ENCODE assay signal across 1 cellular context in the genomic region with DNA sequence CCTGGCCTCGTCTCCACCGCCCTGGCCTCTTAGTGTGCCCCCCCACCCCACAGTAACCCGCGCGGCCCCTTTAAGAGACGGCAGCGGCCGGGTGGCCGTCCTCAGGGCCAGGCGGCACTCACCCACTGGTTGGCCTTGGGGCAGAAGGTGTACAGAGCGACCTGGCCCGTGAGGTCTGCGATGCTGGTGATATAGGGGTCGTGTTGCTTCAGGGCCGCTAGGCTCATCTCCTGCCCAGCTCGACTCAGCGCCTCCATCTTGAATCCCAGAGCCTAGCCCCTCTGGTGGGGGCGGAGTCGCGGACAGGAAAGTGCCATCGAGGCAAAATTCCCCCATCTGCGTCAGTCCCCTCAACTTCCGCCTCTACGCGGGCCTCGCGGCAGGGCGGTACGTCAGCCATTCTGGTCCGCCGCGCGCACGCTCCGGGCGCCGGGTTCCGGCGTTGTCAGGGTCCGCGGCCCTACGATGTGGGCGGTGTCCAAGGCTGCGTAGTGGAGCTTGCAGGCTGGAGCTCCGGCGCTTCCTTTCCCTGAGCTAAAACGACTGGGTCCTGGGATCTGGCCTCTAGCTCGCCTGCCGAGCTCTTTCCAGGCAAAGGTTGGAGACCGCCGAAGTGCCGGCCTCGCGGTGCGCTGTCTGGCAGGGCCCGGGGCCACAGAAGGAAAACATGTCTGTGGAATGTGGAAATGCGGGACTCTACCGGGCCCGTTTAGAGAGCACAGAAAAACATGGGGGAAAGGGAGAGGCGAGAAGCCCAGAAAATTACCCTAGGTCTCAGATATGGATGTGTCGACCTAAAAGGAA.
TF ChIP-seq lines count a peak whose summit lies in the region.

A gene (minus strand): TSS at position 283 of the 804 bp plus-strand sequence. CDS start 26 bp downstream, at position 257.

TF ChIP-seq in HepG2, 621 proteins besides CTCF, POLR2A, EP300 and RAD21 (continued from another document and continues in another):
- TF ChIP-seq SMAD3 (CRISPR knock-in tag; IDR thresholded peaks at IDR 0.05) = peak; percentile 95
- TF ChIP-seq ZNF614 (CRISPR knock-in tag; IDR thresholded peaks at IDR 0.05; ENCODE audit: borderline replicate concordance) = peak; percentile 98
- no peak for TF ChIP-seq RORA (CRISPR knock-in tag; IDR thresholded peaks at IDR 0.05)
- TF ChIP-seq, protein P1, sequence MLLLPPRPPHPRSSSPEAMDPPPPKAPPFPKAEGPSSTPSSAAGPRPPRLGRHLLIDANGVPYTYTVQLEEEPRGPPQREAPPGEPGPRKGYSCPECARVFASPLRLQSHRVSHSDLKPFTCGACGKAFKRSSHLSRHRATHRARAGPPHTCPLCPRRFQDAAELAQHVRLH (CRISPR knock-in tag; IDR thresholded peaks at IDR 0.05; ENCODE audit: borderline replicate concordance, low read depth) = peak; percentile 98
- TF ChIP-seq ZNF790 (CRISPR knock-in tag; IDR thresholded peaks at IDR 0.05; ENCODE audit: borderline replicate concordance) = peak; percentile 98
- TF ChIP-seq ZNF451 (CRISPR knock-in tag; IDR thresholded peaks at IDR 0.05) = peak; percentile 99
- TF ChIP-seq ZNF10 (CRISPR knock-in tag; IDR thresholded peaks at IDR 0.05; ENCODE audit: borderline replicate concordance, low read depth) = no peak
- peak; percentile 84 for TF ChIP-seq ZNF619 (CRISPR knock-in tag; IDR thresholded peaks at IDR 0.05)
- TF ChIP-seq, protein P2, sequence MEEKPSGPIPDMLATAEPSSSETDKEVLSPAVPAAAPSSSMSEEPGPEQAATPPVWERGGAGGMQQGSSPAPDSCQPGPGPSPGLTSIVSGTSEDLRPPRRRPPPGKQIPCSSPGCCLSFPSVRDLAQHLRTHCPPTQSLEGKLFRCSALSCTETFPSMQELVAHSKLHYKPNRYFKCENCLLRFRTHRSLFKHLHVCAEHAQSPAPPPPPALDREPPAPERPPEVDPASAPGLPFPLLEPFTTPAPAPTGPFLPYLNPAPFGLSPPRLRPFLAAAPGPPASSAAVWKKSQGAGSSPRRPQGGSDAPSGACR (CRISPR knock-in tag; IDR thresholded peaks at IDR 0.05) = peak; percentile 98
- TF ChIP-seq PTBP1 (IDR thresholded peaks at IDR 0.05; ENCODE audit: low read depth, low read length, poor library complexity, severe bottlenecking) = peak; percentile 98
- TF ChIP-seq, protein P3, sequence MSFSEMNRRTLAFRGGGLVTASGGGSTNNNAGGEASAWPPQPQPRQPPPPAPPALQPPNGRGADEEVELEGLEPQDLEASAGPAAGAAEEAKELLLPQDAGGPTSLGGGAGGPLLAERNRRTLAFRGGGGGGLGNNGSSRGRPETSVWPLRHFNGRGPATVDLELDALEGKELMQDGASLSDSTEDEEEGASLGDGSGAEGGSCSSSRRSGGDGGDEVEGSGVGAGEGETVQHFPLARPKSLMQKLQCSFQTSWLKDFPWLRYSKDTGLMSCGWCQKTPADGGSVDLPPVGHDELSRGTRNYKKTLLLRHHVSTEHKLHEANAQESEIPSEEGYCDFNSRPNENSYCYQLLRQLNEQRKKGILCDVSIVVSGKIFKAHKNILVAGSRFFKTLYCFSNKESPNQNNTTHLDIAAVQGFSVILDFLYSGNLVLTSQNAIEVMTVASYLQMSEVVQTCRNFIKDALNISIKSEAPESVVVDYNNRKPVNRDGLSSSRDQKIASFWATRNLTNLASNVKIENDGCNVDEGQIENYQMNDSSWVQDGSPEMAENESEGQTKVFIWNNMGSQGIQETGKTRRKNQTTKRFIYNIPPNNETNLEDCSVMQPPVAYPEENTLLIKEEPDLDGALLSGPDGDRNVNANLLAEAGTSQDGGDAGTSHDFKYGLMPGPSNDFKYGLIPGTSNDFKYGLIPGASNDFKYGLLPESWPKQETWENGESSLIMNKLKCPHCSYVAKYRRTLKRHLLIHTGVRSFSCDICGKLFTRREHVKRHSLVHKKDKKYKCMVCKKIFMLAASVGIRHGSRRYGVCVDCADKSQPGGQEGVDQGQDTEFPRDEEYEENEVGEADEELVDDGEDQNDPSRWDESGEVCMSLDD (CRISPR knock-in tag; IDR thresholded peaks at IDR 0.05; ENCODE audit: borderline replicate concordance) = peak; percentile 52; the same call in 1 of the 2 replicates
- TF ChIP-seq ZNF761 (CRISPR knock-in tag; conservative IDR thresholded peaks at IDR 0.05) = peak; percentile 97
- TF ChIP-seq RNF2 (conservative IDR thresholded peaks at IDR 0.05; ENCODE audit: low read depth) = peak; percentile 91
- TF ChIP-seq JUN (CRISPR knock-in tag; IDR thresholded peaks at IDR 0.05) = peak; percentile 86
- no peak for TF ChIP-seq SNRNP70 (IDR thresholded peaks at IDR 0.05; ENCODE audit: low read depth, low read length)
- TF ChIP-seq POLR2AphosphoS2 (IDR thresholded peaks at IDR 0.05; ENCODE audit: low read depth, low read length) = peak; percentile 88; the same call in 1 of the 2 replicates
- TF ChIP-seq FOXK1 (CRISPR knock-in tag; IDR thresholded peaks at IDR 0.05; ENCODE audit: borderline replicate concordance, low read depth) = peak; percentile 99
- TF ChIP-seq PHF21A (CRISPR knock-in tag; IDR thresholded peaks at IDR 0.05) = peak; percentile 96
- peak; percentile 82 for TF ChIP-seq ZNF24 (IDR thresholded peaks at IDR 0.05)
- TF ChIP-seq HMGA1 (CRISPR knock-in tag; conservative IDR thresholded peaks at IDR 0.05) = no peak
- peak; percentile 93 for TF ChIP-seq SIN3B (IDR thresholded peaks at IDR 0.05; ENCODE audit: low read length)
- 0 out of 2 replicates have a peak, but pooled peaks have one; percentile 6 for TF ChIP-seq NFE2L2 (IDR thresholded peaks at IDR 0.05; ENCODE audit: low read length)
- TF ChIP-seq, protein P4, sequence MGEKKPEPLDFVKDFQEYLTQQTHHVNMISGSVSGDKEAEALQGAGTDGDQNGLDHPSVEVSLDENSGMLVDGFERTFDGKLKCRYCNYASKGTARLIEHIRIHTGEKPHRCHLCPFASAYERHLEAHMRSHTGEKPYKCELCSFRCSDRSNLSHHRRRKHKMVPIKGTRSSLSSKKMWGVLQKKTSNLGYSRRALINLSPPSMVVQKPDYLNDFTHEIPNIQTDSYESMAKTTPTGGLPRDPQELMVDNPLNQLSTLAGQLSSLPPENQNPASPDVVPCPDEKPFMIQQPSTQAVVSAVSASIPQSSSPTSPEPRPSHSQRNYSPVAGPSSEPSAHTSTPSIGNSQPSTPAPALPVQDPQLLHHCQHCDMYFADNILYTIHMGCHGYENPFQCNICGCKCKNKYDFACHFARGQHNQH (CRISPR knock-in tag; IDR thresholded peaks at IDR 0.05) = peak; percentile 96
- peak; percentile 65; the same call in 1 of the 2 replicates for TF ChIP-seq ZKSCAN1 (IDR thresholded peaks at IDR 0.05; ENCODE audit: low read length)
- TF ChIP-seq ZNF232 (CRISPR knock-in tag; IDR thresholded peaks at IDR 0.05; ENCODE audit: borderline replicate concordance) = peak; percentile 97
- TF ChIP-seq TAF15 (IDR thresholded peaks at IDR 0.05; ENCODE audit: low read depth, low read length, poor library complexity, severe bottlenecking) = peak; percentile 80
- TF ChIP-seq ZNF720 (CRISPR knock-in tag; IDR thresholded peaks at IDR 0.05) = 0 out of 2 replicates have a peak, but pooled peaks have one; percentile 76
- TF ChIP-seq ASH2L (IDR thresholded peaks at IDR 0.05; ENCODE audit: insufficient read length, low read depth, low read length) = peak; percentile 99
- TF ChIP-seq GABPB1 (CRISPR knock-in tag; IDR thresholded peaks at IDR 0.05) = peak; percentile 100
- TF ChIP-seq WIZ (CRISPR knock-in tag; IDR thresholded peaks at IDR 0.05) = no peak; the same call in 1 of the 2 replicates
- TF ChIP-seq, protein P5, sequence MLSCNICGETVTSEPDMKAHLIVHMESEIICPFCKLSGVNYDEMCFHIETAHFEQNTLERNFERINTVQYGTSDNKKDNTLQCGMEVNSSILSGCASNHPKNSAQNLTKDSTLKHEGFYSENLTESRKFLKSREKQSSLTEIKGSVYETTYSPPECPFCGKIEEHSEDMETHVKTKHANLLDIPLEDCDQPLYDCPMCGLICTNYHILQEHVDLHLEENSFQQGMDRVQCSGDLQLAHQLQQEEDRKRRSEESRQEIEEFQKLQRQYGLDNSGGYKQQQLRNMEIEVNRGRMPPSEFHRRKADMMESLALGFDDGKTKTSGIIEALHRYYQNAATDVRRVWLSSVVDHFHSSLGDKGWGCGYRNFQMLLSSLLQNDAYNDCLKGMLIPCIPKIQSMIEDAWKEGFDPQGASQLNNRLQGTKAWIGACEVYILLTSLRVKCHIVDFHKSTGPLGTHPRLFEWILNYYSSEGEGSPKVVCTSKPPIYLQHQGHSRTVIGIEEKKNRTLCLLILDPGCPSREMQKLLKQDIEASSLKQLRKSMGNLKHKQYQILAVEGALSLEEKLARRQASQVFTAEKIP (CRISPR knock-in tag; IDR thresholded peaks at IDR 0.05; ENCODE audit: borderline replicate concordance) = no peak
- peak; percentile 90 for TF ChIP-seq MAFF (IDR thresholded peaks at IDR 0.05; ENCODE audit: low read depth, low read length)
- TF ChIP-seq SNAPC2 (CRISPR knock-in tag; IDR thresholded peaks at IDR 0.05) = peak; percentile 90
- peak; percentile 98 for TF ChIP-seq SP4 (CRISPR knock-in tag; IDR thresholded peaks at IDR 0.05)
- TF ChIP-seq SALL2 (CRISPR knock-in tag; IDR thresholded peaks at IDR 0.05) = peak; percentile 100
- peak; percentile 96 for TF ChIP-seq AHR (CRISPR knock-in tag; IDR thresholded peaks at IDR 0.05)
- TF ChIP-seq, protein P6, sequence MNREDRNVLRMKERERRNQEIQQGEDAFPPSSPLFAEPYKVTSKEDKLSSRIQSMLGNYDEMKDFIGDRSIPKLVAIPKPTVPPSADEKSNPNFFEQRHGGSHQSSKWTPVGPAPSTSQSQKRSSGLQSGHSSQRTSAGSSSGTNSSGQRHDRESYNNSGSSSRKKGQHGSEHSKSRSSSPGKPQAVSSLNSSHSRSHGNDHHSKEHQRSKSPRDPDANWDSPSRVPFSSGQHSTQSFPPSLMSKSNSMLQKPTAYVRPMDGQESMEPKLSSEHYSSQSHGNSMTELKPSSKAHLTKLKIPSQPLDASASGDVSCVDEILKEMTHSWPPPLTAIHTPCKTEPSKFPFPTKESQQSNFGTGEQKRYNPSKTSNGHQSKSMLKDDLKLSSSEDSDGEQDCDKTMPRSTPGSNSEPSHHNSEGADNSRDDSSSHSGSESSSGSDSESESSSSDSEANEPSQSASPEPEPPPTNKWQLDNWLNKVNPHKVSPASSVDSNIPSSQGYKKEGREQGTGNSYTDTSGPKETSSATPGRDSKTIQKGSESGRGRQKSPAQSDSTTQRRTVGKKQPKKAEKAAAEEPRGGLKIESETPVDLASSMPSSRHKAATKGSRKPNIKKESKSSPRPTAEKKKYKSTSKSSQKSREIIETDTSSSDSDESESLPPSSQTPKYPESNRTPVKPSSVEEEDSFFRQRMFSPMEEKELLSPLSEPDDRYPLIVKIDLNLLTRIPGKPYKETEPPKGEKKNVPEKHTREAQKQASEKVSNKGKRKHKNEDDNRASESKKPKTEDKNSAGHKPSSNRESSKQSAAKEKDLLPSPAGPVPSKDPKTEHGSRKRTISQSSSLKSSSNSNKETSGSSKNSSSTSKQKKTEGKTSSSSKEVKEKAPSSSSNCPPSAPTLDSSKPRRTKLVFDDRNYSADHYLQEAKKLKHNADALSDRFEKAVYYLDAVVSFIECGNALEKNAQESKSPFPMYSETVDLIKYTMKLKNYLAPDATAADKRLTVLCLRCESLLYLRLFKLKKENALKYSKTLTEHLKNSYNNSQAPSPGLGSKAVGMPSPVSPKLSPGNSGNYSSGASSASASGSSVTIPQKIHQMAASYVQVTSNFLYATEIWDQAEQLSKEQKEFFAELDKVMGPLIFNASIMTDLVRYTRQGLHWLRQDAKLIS (CRISPR knock-in tag; IDR thresholded peaks at IDR 0.05) = peak; percentile 57; the same call in 1 of the 2 replicates
- TF ChIP-seq, protein P7, sequence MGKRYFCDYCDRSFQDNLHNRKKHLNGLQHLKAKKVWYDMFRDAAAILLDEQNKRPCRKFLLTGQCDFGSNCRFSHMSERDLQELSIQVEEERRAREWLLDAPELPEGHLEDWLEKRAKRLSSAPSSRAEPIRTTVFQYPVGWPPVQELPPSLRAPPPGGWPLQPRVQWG (CRISPR knock-in tag; IDR thresholded peaks at IDR 0.05; ENCODE audit: borderline replicate concordance, low read depth) = no peak
- TF ChIP-seq, protein P8, sequence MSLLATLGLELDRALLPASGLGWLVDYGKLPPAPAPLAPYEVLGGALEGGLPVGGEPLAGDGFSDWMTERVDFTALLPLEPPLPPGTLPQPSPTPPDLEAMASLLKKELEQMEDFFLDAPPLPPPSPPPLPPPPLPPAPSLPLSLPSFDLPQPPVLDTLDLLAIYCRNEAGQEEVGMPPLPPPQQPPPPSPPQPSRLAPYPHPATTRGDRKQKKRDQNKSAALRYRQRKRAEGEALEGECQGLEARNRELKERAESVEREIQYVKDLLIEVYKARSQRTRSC (CRISPR knock-in tag; IDR thresholded peaks at IDR 0.05; ENCODE audit: low read depth) = peak; percentile 92; the same call in 1 of the 2 replicates
- TF ChIP-seq, protein P9, sequence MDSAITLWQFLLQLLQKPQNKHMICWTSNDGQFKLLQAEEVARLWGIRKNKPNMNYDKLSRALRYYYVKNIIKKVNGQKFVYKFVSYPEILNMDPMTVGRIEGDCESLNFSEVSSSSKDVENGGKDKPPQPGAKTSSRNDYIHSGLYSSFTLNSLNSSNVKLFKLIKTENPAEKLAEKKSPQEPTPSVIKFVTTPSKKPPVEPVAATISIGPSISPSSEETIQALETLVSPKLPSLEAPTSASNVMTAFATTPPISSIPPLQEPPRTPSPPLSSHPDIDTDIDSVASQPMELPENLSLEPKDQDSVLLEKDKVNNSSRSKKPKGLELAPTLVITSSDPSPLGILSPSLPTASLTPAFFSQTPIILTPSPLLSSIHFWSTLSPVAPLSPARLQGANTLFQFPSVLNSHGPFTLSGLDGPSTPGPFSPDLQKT (CRISPR knock-in tag; IDR thresholded peaks at IDR 0.05; ENCODE audit: borderline replicate concordance) = no peak
- peak; percentile 95 for TF ChIP-seq ELF1 (CRISPR knock-in tag; IDR thresholded peaks at IDR 0.05)
- TF ChIP-seq EHMT2 (IDR thresholded peaks at IDR 0.05; ENCODE audit: borderline replicate concordance, low read depth, low read length) = peak; percentile 33; the same call in 1 of the 2 replicates
- TF ChIP-seq TCF12 (IDR thresholded peaks at IDR 0.05) = no peak
- TF ChIP-seq TCF12 (CRISPR knock-in tag; IDR thresholded peaks at IDR 0.05) = peak; percentile 81; the same call in 1 of the 2 replicates
- TF ChIP-seq TGIF2 (CRISPR knock-in tag; IDR thresholded peaks at IDR 0.05) = peak; percentile 91; the same call in 1 of the 2 replicates
- no peak for TF ChIP-seq ZNF496 (CRISPR knock-in tag; IDR thresholded peaks at IDR 0.05; ENCODE audit: insufficient replicate concordance)
- peak; percentile 91 for TF ChIP-seq ZNF878 (CRISPR knock-in tag; IDR thresholded peaks at IDR 0.05)
- TF ChIP-seq RXRB (CRISPR knock-in tag; IDR thresholded peaks at IDR 0.05; ENCODE audit: borderline replicate concordance) = peak; percentile 94
- peak; percentile 31; the same call in 1 of the 2 replicates for TF ChIP-seq ZNF367 (CRISPR knock-in tag; IDR thresholded peaks at IDR 0.05; ENCODE audit: borderline replicate concordance)
- TF ChIP-seq HHEX (CRISPR knock-in tag; IDR thresholded peaks at IDR 0.05) = peak; percentile 74
- TF ChIP-seq TEAD2 (CRISPR knock-in tag; IDR thresholded peaks at IDR 0.05) = 0 out of 2 replicates have a peak, but pooled peaks have one; percentile 39
- TF ChIP-seq ZNF891 (CRISPR knock-in tag; IDR thresholded peaks at IDR 0.05) = peak; percentile 98
- TF ChIP-seq ZNF558 (CRISPR knock-in tag; IDR thresholded peaks at IDR 0.05; ENCODE audit: borderline replicate concordance) = peak; percentile 95; the same call in 1 of the 2 replicates
- no peak for TF ChIP-seq FLYWCH1 (CRISPR knock-in tag; IDR thresholded peaks at IDR 0.05)
- peak; percentile 97 for TF ChIP-seq ZNF792 (CRISPR knock-in tag; IDR thresholded peaks at IDR 0.05)
